Comparison of ENCODE assay signal across 1 cellular context in genomic region chr1:32351077-32351858, GRCh38.
TF ChIP-seq lines count a peak whose summit lies in the region.

No MANE protein-coding gene starts in this region.

TF ChIP-seq in GM12878, 131 proteins besides CTCF, POLR2A, EP300 and RAD21 (continued from another document):
- TF ChIP-seq USF1 (IDR thresholded peaks at IDR 0.05; ENCODE audit: borderline replicate concordance, extremely low read length, insufficient read depth, low read depth, low read length) = peak; percentile 66
- TF ChIP-seq POLR2AphosphoS2 (IDR thresholded peaks at IDR 0.05; ENCODE audit: low read depth, low read length) = peak; percentile 57; the same call in 1 of the 2 replicates
- peak; percentile 11; the same call in 1 of the 2 replicates for TF ChIP-seq CREB1 (IDR thresholded peaks at IDR 0.05; ENCODE audit: low read depth)
- 0 out of 3 replicates have a peak, but pooled peaks have one; percentile 16 for TF ChIP-seq POU2F2 (IDR thresholded peaks at IDR 0.05; ENCODE audit: borderline replicate concordance, low read depth, low read length)
- TF ChIP-seq HDGF (IDR thresholded peaks at IDR 0.05) = peak; percentile 81
- TF ChIP-seq ZBTB33 (IDR thresholded peaks at IDR 0.05) = no peak
- no peak for TF ChIP-seq SMAD5 (IDR thresholded peaks at IDR 0.05; ENCODE audit: low read depth)
- peak in 1 of 2 experiments; percentile 50; a peak in 2 of 3 replicates for TF ChIP-seq EGR1 (IDR thresholded peaks at IDR 0.05; ENCODE audit: borderline replicate concordance in 1 of 2, low read depth in 2 of 2, low read length in 2 of 2)
- peak; percentile 87 for TF ChIP-seq NKRF (conservative IDR thresholded peaks at IDR 0.05)
- TF ChIP-seq ETV6 (conservative IDR thresholded peaks at IDR 0.05 in 1 of 2, IDR thresholded peaks at IDR 0.05 in 1 of 2; ENCODE audit: borderline replicate concordance in 1 of 2, low read depth in 1 of 2) = no peak
- TF ChIP-seq TCF12 (IDR thresholded peaks at IDR 0.05; ENCODE audit: low read depth, low read length) = peak; percentile 59; the same call in 1 of the 2 replicates
- TF ChIP-seq EZH2 (IDR thresholded peaks at IDR 0.05; ENCODE audit: borderline replicate concordance, control insufficient read depth, low read depth, low read length) = no peak
- peak; percentile 70 for TF ChIP-seq IKZF1 (conservative IDR thresholded peaks at IDR 0.05)
- TF ChIP-seq ZBED1 (IDR thresholded peaks at IDR 0.05; ENCODE audit: borderline replicate concordance) = no peak
- 0 out of 2 replicates have a peak, but pooled peaks have one; percentile 35 for TF ChIP-seq ZNF217 (IDR thresholded peaks at IDR 0.05)
- 0 out of 2 replicates have a peak, but pooled peaks have one; percentile 24 for TF ChIP-seq ZNF24 (IDR thresholded peaks at IDR 0.05)
- peak; percentile 83 for TF ChIP-seq DPF2 (IDR thresholded peaks at IDR 0.05)
- no peak for TF ChIP-seq TCF7 (IDR thresholded peaks at IDR 0.05; ENCODE audit: borderline replicate concordance)
- TF ChIP-seq SPI1 (IDR thresholded peaks at IDR 0.05; ENCODE audit: borderline replicate concordance, insufficient read depth, low read depth, low read length) = no peak
